In the genomic region with DNA sequence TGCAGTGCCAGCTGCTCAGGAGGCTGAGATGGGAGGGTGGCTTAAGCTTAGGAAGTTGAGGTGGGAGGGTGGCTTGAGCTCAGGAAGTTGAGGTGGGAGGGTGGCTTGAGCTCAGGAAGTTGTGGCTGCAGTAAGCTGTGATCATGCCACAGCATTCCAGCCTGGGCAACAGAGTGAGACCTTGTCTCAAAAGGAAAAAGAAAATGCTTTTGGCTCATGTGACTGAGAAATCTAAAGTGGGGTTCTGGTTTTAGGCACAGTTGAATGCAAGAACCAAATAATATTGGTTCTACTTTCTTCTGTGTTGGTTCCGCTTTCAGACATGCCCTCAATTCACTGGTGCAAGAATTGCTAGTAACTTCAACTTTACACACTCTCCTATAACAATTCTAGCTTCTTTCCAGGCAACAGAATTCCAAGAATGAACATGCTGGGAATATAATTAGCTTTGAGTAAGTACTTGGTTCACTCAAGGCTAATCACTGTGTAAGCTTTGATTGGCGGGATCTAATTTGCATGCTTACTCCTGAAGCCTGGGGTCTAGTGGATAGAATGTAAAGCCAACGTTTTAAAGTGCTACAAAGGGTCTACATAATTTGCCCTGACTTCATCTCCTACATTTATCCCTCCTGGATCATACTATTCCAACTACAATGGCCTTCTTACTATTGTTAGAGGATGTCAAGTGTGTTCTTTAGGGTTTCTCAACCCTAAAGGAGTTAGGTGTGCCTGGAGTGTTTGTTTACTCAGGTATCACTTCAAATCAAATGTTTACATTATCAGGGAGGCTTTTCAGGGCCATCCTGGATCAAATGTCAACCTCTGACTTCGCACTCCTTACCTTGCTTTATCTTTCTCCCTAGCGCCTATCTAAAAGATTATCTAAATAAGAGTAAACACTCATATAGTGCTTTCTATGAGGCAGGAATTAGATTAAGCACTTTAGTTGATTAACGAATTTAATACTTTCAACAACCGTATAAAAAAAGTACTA, we compare ENCODE assay signal across 11 cellular contexts.
A peak's percentile ranks its signal among the peaks of the same experiment; 100 is the strongest.
DNase-seq lines count a peak whose midpoint lies in the region; ATAC-seq, FAIRE-seq and TF ChIP-seq lines count a peak whose summit lies in the region.
"Had no signal": no experiment of that assay in that cellular context is flagged by ENCODE, and none has a peak within 500 bp of the region (broad histone marks: within the 10 kb centered on the region; RNA-seq: fewer than 3 reads in every experiment).

No MANE protein-coding gene starts in this region.

- H3K27me3 ChIP-seq in right lobe of liver (no peaks in the 10 kb centered on the region), HepG2 (ENCODE audit: control insufficient read depth in 1 of 2, insufficient read depth in 2 of 2, low read length in 2 of 2) (no peaks in the 10 kb centered on the region; a peak in 1 of 5 replicates)

- no peaks in the 10 kb centered on the region for H3K9me3 Mint-ChIP-seq in activated T-helper 2 cell treated with anti-CD3 and anti-CD28 coated beads, Interferon-gamma antibody, Interleukin-2, Interleukin-4, amounts not matched to agents 10 μg/mL and 5 μg/mL and 100 μg/mL, durations not matched to agents 14 hours and 24 hours and 36 hours
- peaks cover 4% of the 10 kb centered on the region for H3K9me3 Mint-ChIP-seq in type B pancreatic cell

- H3K4me2 ChIP-seq in HepG2 (ENCODE audit: low read depth, low read length): no peak overlapping the region

- H3K4me1 Mint-ChIP-seq in activated T-helper 2 cell treated with anti-CD3 and anti-CD28 coated beads, Interferon-gamma antibody, Interleukin-2, Interleukin-4, amounts not matched to agents 10 μg/mL and 5 μg/mL and 100 μg/mL, durations not matched to agents 14 hours and 24 hours and 36 hours (ENCODE audit: low read depth): peaks cover 23% of the 10 kb centered on the region
- H3K4me1 Mint-ChIP-seq in type B pancreatic cell (ENCODE audit: unreplicated experiment): peaks cover 6% of the 10 kb centered on the region

- H3K36me3 ChIP-seq in right lobe of liver (no peaks in the 10 kb centered on the region), HepG2 (replicated peaks in 1 of 2; ENCODE audit: control insufficient read depth in 1 of 2, insufficient read depth in 2 of 2, low read length in 2 of 2) (no peaks in the 10 kb centered on the region)

- intact Hi-C loops in right lobe of liver (cut with DNase I): no loop called here
- intact Hi-C loops in HepG2 (cut with micrococcal nuclease; ENCODE audit: unreplicated experiment): no loop called here
- intact Hi-C loops in activated T-helper 2 cell treated with anti-CD3 and anti-CD28 coated beads, Interferon-gamma antibody, Interleukin-2, Interleukin-4, amounts not matched to agents 10 μg/mL and 5 μg/mL and 100 μg/mL, durations not matched to agents 14 hours and 24 hours and 36 hours (cut with micrococcal nuclease): no loop called here

- in situ Hi-C loops in HepG2 (cut with HindIII; ENCODE audit: extremely low pct_ligation_motif_present, low pct_unique_long_range_greater_than_20kb): no loop called here

- peaks cover 18% of the 10 kb centered on the region for H3K27me3 Mint-ChIP-seq in activated T-helper 2 cell treated with anti-CD3 and anti-CD28 coated beads, Interferon-gamma antibody, Interleukin-2, Interleukin-4, amounts not matched to agents 10 μg/mL and 5 μg/mL and 100 μg/mL, durations not matched to agents 14 hours and 24 hours and 36 hours (ENCODE audit: low read depth)
- H3K27me3 Mint-ChIP-seq in type B pancreatic cell: no peaks in the 10 kb centered on the region

- TF ChIP-seq EP300 in HepG2 (IDR thresholded peaks at IDR 0.05; ENCODE audit: low read depth in 2 of 2, low read length in 2 of 2) (no peak), HepG2 (CRISPR knock-in tag; IDR thresholded peaks at IDR 0.05; ENCODE audit: borderline replicate concordance) (no peak)

- no TSS peak for BruUV-seq in HepG2 (replicated peaks; lab: Mats Ljungman, UMichigan)

- 47% methylated on average over 7 of the region's 7 CpGs for WGBS in right lobe of liver (ENCODE audit: insufficient coverage, low coverage, low lambda C conversion rate, missing lambda C conversion rate)
- WGBS in HepG2 (ENCODE audit: low lambda C conversion rate): 31% methylated on average over 7 of the region's 7 CpGs

- H3K9me3 ChIP-seq in right lobe of liver (no peaks in the 10 kb centered on the region), HepG2 (ENCODE audit: low read length) (no peaks in the 10 kb centered on the region)

- TF ChIP-seq POLR2A in right lobe of liver (IDR thresholded peaks at IDR 0.05): no peak
- no peak for TF ChIP-seq POLR2A in HepG2 (IDR thresholded peaks at IDR 0.05; ENCODE audit: insufficient read depth in 1 of 2, low read depth in 2 of 2, low read length in 2 of 2)

- no peak overlapping the region for H3K27ac Mint-ChIP-seq in activated T-helper 2 cell treated with anti-CD3 and anti-CD28 coated beads, Interferon-gamma antibody, Interleukin-2, Interleukin-4, amounts not matched to agents 10 μg/mL and 5 μg/mL and 100 μg/mL, durations not matched to agents 14 hours and 24 hours and 36 hours
- H3K27ac Mint-ChIP-seq in type B pancreatic cell: peak overlapping the region; percentile 26

- no peaks in the 10 kb centered on the region for H3K79me2 ChIP-seq in HepG2 (ENCODE audit: insufficient read depth, low read length)

- H3K4me3 Mint-ChIP-seq in activated T-helper 2 cell treated with anti-CD3 and anti-CD28 coated beads, Interferon-gamma antibody, Interleukin-2, Interleukin-4, amounts not matched to agents 10 μg/mL and 5 μg/mL and 100 μg/mL, durations not matched to agents 14 hours and 24 hours and 36 hours (ENCODE audit: low read depth): no peak overlapping the region
- H3K4me3 Mint-ChIP-seq in type B pancreatic cell: no peak overlapping the region

- H3K4me3 ChIP-seq in right lobe of liver (no peak overlapping the region), HepG2 (replicated peaks in 1 of 3; ENCODE audit: insufficient read depth in 1 of 3, low read depth in 2 of 3, low read length in 3 of 3) (no peak overlapping the region)

- DNase-seq in right lobe of liver (no peak), HepG2 (ENCODE audit: low spot score) (no peak), KG1 (lab: John Stamatoyannopoulos, UW) (peak; percentile 25), type B pancreatic cell (ENCODE audit: extremely low spot score, unreplicated experiment) (no peak), COLO829 (ENCODE audit: low spot score) (no peak), NCI-H1930 (lab: John Stamatoyannopoulos, UW) (no peak)
- peak; percentile 15 for DNase-seq in activated T-helper 2 cell treated with anti-CD3 and anti-CD28 coated beads, Interferon-gamma antibody, Interleukin-2, Interleukin-4, amounts not matched to agents 10 μg/mL and 5 μg/mL and 100 μg/mL, durations not matched to agents 14 hours and 24 hours and 36 hours (ENCODE audit: low spot score)
- DNase-seq: DMS 273 treated with DMSO at 0.1 percent for 48 hours had no signal

- H3K36me3 Mint-ChIP-seq in activated T-helper 2 cell treated with anti-CD3 and anti-CD28 coated beads, Interferon-gamma antibody, Interleukin-2, Interleukin-4, amounts not matched to agents 10 μg/mL and 5 μg/mL and 100 μg/mL, durations not matched to agents 14 hours and 24 hours and 36 hours (ENCODE audit: low read depth): no peaks in the 10 kb centered on the region
- no peaks in the 10 kb centered on the region for H3K36me3 Mint-ChIP-seq in type B pancreatic cell

- H4K20me1 ChIP-seq in HepG2 (ENCODE audit: insufficient read depth, low read length): no peaks in the 10 kb centered on the region

- POLR2A ChIA-PET in HepG2 (lab: Yijun Ruan, JAX): no interaction called here

- no peak for TF ChIP-seq CTCF in right lobe of liver (IDR thresholded peaks at IDR 0.05)
- TF ChIP-seq CTCF in HepG2 (CRISPR knock-in tag; IDR thresholded peaks at IDR 0.05): no peak
- no peak for TF ChIP-seq CTCF in type B pancreatic cell (conservative IDR thresholded peaks at IDR 0.05)

- H3K9ac ChIP-seq in HepG2 (ENCODE audit: insufficient read depth, low read depth, low read length): no peak overlapping the region

- no peak for TF ChIP-seq RAD21 in HepG2 (CRISPR knock-in tag; IDR thresholded peaks at IDR 0.05)

- ATAC-seq in right lobe of liver (peak in 3 of 4 donors; percentile 14 to 62 (median 42)), HepG2 (no peak), GM21360 (IDR thresholded peaks at IDR 0.05; ENCODE audit: unreplicated experiment) (no peak)
- ATAC-seq: Panc1 had no signal

- H3K4me1 ChIP-seq in right lobe of liver: no peaks in the 10 kb centered on the region
- H3K4me1 ChIP-seq in HepG2 (ENCODE audit: insufficient read depth, low read length): peaks cover 6% of the 10 kb centered on the region

- H2AFZ ChIP-seq in HepG2 (ENCODE audit: low read length): no peak overlapping the region

- CTCF ChIA-PET in HepG2 (lab: Yijun Ruan, JAX; ENCODE audit: low intra/inter-chr PET ratio, low total read pairs): no interaction called here

- no peak overlapping the region for H3K27ac ChIP-seq in right lobe of liver
- no peak overlapping the region for H3K27ac ChIP-seq in HepG2 (ENCODE audit: extremely low read length, insufficient read depth, low read length)

- FAIRE-seq in HepG2 (lab: Jason Lieb, UNC): no peak
- FAIRE-seq: colon had no signal

TF ChIP-seq in HepG2, 621 proteins besides CTCF, POLR2A, EP300 and RAD21:
- TF ChIP-seq NFKB2 (CRISPR knock-in tag; IDR thresholded peaks at IDR 0.05; ENCODE audit: borderline replicate concordance) (no peak), ESRRA (CRISPR knock-in tag; IDR thresholded peaks at IDR 0.05; ENCODE audit: low read depth) (no peak), ZSCAN5A (CRISPR knock-in tag; IDR thresholded peaks at IDR 0.05; ENCODE audit: borderline replicate concordance) (no peak)

Comparison
In these comparisons a context has a peak if more than half of its experiments do, and no peak if none do; other contexts are left out.
1. ATAC-seq: peak in right lobe of liver (3 of 4); none in HepG2 (single experiment) and GM21360 (single experiment).
2. DNase-seq: peak in KG1 (single experiment) and activated T-helper 2 cell treated with anti-CD3 and anti-CD28 coated beads, Interferon-gamma antibody, Interleukin-2, Interleukin-4, amounts not matched to agents 10 μg/mL and 5 μg/mL and 100 μg/mL, durations not matched to agents 14 hours and 24 hours and 36 hours (single experiment); none in right lobe of liver (0 of 3), HepG2 (single experiment), type B pancreatic cell (single experiment), COLO829 (single experiment) and NCI-H1930 (0 of 2).